Comparison of ENCODE assay signal across 13 cellular contexts in genomic region chr16:89123001-89123830, GRCh38. TPM values are rescaled to one million over a fixed set of nuclear protein-coding genes. Genes with fewer than 3 reads are reported as not detected.
A peak's percentile ranks its signal among the peaks of the same experiment; 100 is the strongest.
DNase-seq lines count a peak whose midpoint lies in the region; ATAC-seq, FAIRE-seq and TF ChIP-seq lines count a peak whose summit lies in the region.
"Had no signal": no experiment of that assay in that cellular context is flagged by ENCODE, and none has a peak within 500 bp of the region (broad histone marks: within the 10 kb centered on the region; RNA-seq: fewer than 3 reads in every experiment).

No MANE protein-coding gene starts in this region.

- TF ChIP-seq EP300 in HepG2 (IDR thresholded peaks at IDR 0.05; ENCODE audit: low read depth in 2 of 2, low read length in 2 of 2): no peak
- TF ChIP-seq EP300 in HepG2 (CRISPR knock-in tag; IDR thresholded peaks at IDR 0.05; ENCODE audit: borderline replicate concordance): no peak

- H2AFZ ChIP-seq in HepG2 (ENCODE audit: low read length): no peak overlapping the region

- no peak for FAIRE-seq in HepG2 (lab: Jason Lieb, UNC)
- FAIRE-seq: endothelial cell of umbilical vein had no signal

- no peak overlapping the region for H3K4me3 ChIP-seq in CD4-positive, CD25-positive, alpha-beta regulatory T cell (ENCODE audit: low read depth, low read length)
- H3K4me3 ChIP-seq in HepG2 (replicated peaks in 1 of 3; ENCODE audit: insufficient read depth in 1 of 3, low read depth in 2 of 3, low read length in 3 of 3): no peak overlapping the region

- peak overlapping the region in 3 of 4 donors; percentile 57 to 77 (median 66) for H3K4me3 Mint-ChIP-seq in CD4-positive, CD25-positive, alpha-beta regulatory T cell
- H3K4me3 Mint-ChIP-seq in WTC11 (no peak overlapping the region), nephron progenitor cell (no peak overlapping the region)
- H3K4me3 Mint-ChIP-seq: brain, mesothelial cell of epicardium had no signal

- H3K4me2 ChIP-seq in HepG2 (ENCODE audit: low read depth, low read length): no peak overlapping the region

- ATAC-seq in CD4-positive, CD25-positive, alpha-beta regulatory T cell (ENCODE audit: low read depth in 2 of 2): no peak
- no peak for ATAC-seq in WTC11
- no peak for ATAC-seq in HepG2
- no peak for ATAC-seq in HG03565 (IDR thresholded peaks at IDR 0.05; ENCODE audit: unreplicated experiment)
- ATAC-seq: PC-3 had no signal

- TF ChIP-seq CTCF in WTC11 (IDR thresholded peaks at IDR 0.05): no peak
- no peak for TF ChIP-seq CTCF in HepG2 (CRISPR knock-in tag; IDR thresholded peaks at IDR 0.05)
- TF ChIP-seq CTCF in nephron progenitor cell (IDR thresholded peaks at IDR 0.05): no peak

- peak overlapping the region; percentile 94 to 98 (median 97) for H3K27ac Mint-ChIP-seq in CD4-positive, CD25-positive, alpha-beta regulatory T cell
- no peak overlapping the region; the same call in 1 of the 2 replicates for H3K27ac Mint-ChIP-seq in WTC11
- no peak overlapping the region for H3K27ac Mint-ChIP-seq in nephron progenitor cell
- H3K27ac Mint-ChIP-seq: mesothelial cell of epicardium had no signal

- no peaks in the 10 kb centered on the region for H3K9me3 ChIP-seq in CD4-positive, CD25-positive, alpha-beta regulatory T cell (ENCODE audit: control insufficient read depth in 2 of 2, low read length in 2 of 2)
- no peaks in the 10 kb centered on the region; the same call in 1 of the 2 replicates for H3K9me3 ChIP-seq in HepG2 (ENCODE audit: low read length)

- H3K4me1 Mint-ChIP-seq in CD4-positive, CD25-positive, alpha-beta regulatory T cell: peaks cover 10 to 58% (median 15%) of the 10 kb centered on the region in 4 donors
- peaks cover 4% of the 10 kb centered on the region for H3K4me1 Mint-ChIP-seq in WTC11
- no peaks in the 10 kb centered on the region for H3K4me1 Mint-ChIP-seq in nephron progenitor cell
- H3K4me1 Mint-ChIP-seq: mesothelial cell of epicardium had no signal

- peaks cover 21% of the 10 kb centered on the region for H3K36me3 ChIP-seq in CD4-positive, CD25-positive, alpha-beta regulatory T cell (ENCODE audit: control insufficient read depth, insufficient read depth, low read length)
- H3K36me3 ChIP-seq in HepG2 (replicated peaks in 1 of 2; ENCODE audit: control insufficient read depth in 1 of 2, insufficient read depth in 2 of 2, low read length in 2 of 2): peaks cover 13 to 20% of the 10 kb centered on the region in 2 experiments; a peak in 3 of 5 replicates

- H3K27me3 ChIP-seq in CD4-positive, CD25-positive, alpha-beta regulatory T cell (ENCODE audit: control insufficient read depth, insufficient read depth, low read length): no peaks in the 10 kb centered on the region
- no peaks in the 10 kb centered on the region for H3K27me3 ChIP-seq in HepG2 (ENCODE audit: control insufficient read depth in 1 of 2, insufficient read depth in 2 of 2, low read length in 2 of 2)

- H3K79me2 ChIP-seq in HepG2 (ENCODE audit: insufficient read depth, low read length): no peaks in the 10 kb centered on the region

- 90% methylated on average over 21 of the region's 25 CpGs for WGBS in HepG2 (ENCODE audit: low lambda C conversion rate)

- BruUV-seq in HepG2 (replicated peaks; lab: Mats Ljungman, UMichigan): no TSS peak

- POLR2A ChIA-PET in WTC11 (lab: Charles Lee) (no interaction called here), HepG2 (lab: Yijun Ruan, JAX) (no interaction called here)

- H4K20me1 ChIP-seq in HepG2 (ENCODE audit: insufficient read depth, low read length): no peaks in the 10 kb centered on the region; the same call in 1 of the 2 replicates

- no peaks in the 10 kb centered on the region for H3K27me3 Mint-ChIP-seq in CD4-positive, CD25-positive, alpha-beta regulatory T cell
- H3K27me3 Mint-ChIP-seq in WTC11 (ENCODE audit: low read depth) (no peaks in the 10 kb centered on the region), nephron progenitor cell (ENCODE audit: low read depth, poor library complexity) (no peaks in the 10 kb centered on the region)
- H3K27me3 Mint-ChIP-seq: brain had no signal

- no peak for DNase-seq in CD4-positive, CD25-positive, alpha-beta regulatory T cell
- DNase-seq in Caki2 (ENCODE audit: low read depth) (peak; percentile 2), WTC11 (ENCODE audit: low spot score) (peak; percentile 8), HepG2 (ENCODE audit: low spot score) (no peak), NCI-H2227 treated with DMSO at 0.1 percent for 48 hours (lab: John Stamatoyannopoulos, UW) (no peak), nephron progenitor cell (no peak)
- DNase-seq: H7, PC-3, substantia nigra had no signal

- H3K36me3 Mint-ChIP-seq in CD4-positive, CD25-positive, alpha-beta regulatory T cell: peaks cover 16% of the 10 kb centered on the region
- H3K36me3 Mint-ChIP-seq in WTC11 (peaks cover 41% of the 10 kb centered on the region), nephron progenitor cell (ENCODE audit: low read depth) (peaks cover 41% of the 10 kb centered on the region)

- in situ Hi-C loops in Caki2 (cut with HindIII; ENCODE audit: low pct_unique_long_range_greater_than_20kb, low sequenced_read_pairs) (no loop called here), HepG2 (cut with HindIII; ENCODE audit: extremely low pct_ligation_motif_present, low pct_unique_long_range_greater_than_20kb) (no loop called here)

- peaks cover 0 to 1% (median 0%) of the 10 kb centered on the region in 7 donors for H3K9me3 Mint-ChIP-seq in CD4-positive, CD25-positive, alpha-beta regulatory T cell
- H3K9me3 Mint-ChIP-seq in WTC11 (peaks cover 10% of the 10 kb centered on the region), nephron progenitor cell (peaks cover 8% of the 10 kb centered on the region)

- intact Hi-C loops in HepG2 (cut with micrococcal nuclease; ENCODE audit: unreplicated experiment): no loop called here

- H3K9ac ChIP-seq in HepG2 (ENCODE audit: insufficient read depth, low read depth, low read length): no peak overlapping the region

- peak overlapping the region; percentile 69 for H3K27ac ChIP-seq in CD4-positive, CD25-positive, alpha-beta regulatory T cell (ENCODE audit: insufficient read depth, low read length, poor library complexity, severe bottlenecking)
- H3K27ac ChIP-seq in HepG2 (ENCODE audit: extremely low read length, insufficient read depth, low read length): no peak overlapping the region

- TF ChIP-seq POLR2A in HepG2 (IDR thresholded peaks at IDR 0.05; ENCODE audit: insufficient read depth in 1 of 2, low read depth in 2 of 2, low read length in 2 of 2): no peak

- no peak for TF ChIP-seq RAD21 in HepG2 (CRISPR knock-in tag; IDR thresholded peaks at IDR 0.05)

- peaks cover 21% of the 10 kb centered on the region for H3K4me1 ChIP-seq in CD4-positive, CD25-positive, alpha-beta regulatory T cell (ENCODE audit: control insufficient read depth, insufficient read depth, low read length, poor library complexity, severe bottlenecking)
- H3K4me1 ChIP-seq in HepG2 (ENCODE audit: insufficient read depth, low read length): peaks cover 8% of the 10 kb centered on the region

- CTCF ChIA-PET in WTC11 (lab: Charles Lee): interaction anchor here (0.7 kb wide), 1 partner anchor 44 kb away, joined by 3 read pairs; no protein-coding TSS in a partner anchor
- CTCF ChIA-PET in HepG2 (lab: Yijun Ruan, JAX; ENCODE audit: low intra/inter-chr PET ratio, low total read pairs): no interaction called here

RNA-seq across cellular contexts. Expression of gene ACSF3, which starts 29.6 kb away (rescaled TPM):
- total RNA-seq in CD4-positive, CD25-positive, alpha-beta regulatory T cell: 56.3 TPM
- 10 to 100 TPM; 24.1 to 32.8 (median 27.8) TPM for polyA plus RNA-seq in CD4-positive, CD25-positive, alpha-beta regulatory T cell
- total RNA-seq in Caki2 (2014; rRNA removed; shearing (Covaris generic); ENCODE audit: low replicate concordance): 36.5 and 45.4 TPM in 2 replicates
- 22.9 to 29.5 TPM (median 26.4 TPM) in 3 replicates for total RNA-seq in WTC11 (2021)
- 23.5 and 30.6 TPM in 2 replicates for total RNA-seq in HepG2 (2016; rRNA removed; fragmentation: Illumina TruSeq; extraction: Trizol)
- total RNA-seq in HepG2 (2016; cell fraction: cytosol; rRNA removed; fragmentation: Illumina TruSeq; extraction: Trizol; ENCODE audit: low read depth): 13.8 and 14.5 TPM in 2 replicates
- 22.1 and 29.1 TPM in 2 replicates for total RNA-seq in HepG2 (2016; cell fraction: insoluble cytoplasmic fraction; rRNA removed; fragmentation: Illumina TruSeq; extraction: Trizol)
- 23.0 and 24.3 TPM in 2 replicates for total RNA-seq in HepG2 (2016; cell fraction: membrane; rRNA removed; fragmentation: Illumina TruSeq; extraction: Trizol)
- total RNA-seq in HepG2 (2016; cell fraction: nucleus; rRNA removed; fragmentation: Illumina TruSeq; extraction: Trizol): 19.3 and 21.6 TPM in 2 replicates
- polyA plus RNA-seq in HepG2 (2011; rRNA removed): 14.9 and 16.5 TPM in 2 replicates
- polyA plus RNA-seq in HepG2 (2011; cell fraction: cytosol; rRNA removed): 11.3 and 15.5 TPM in 2 replicates
- 31.3 and 34.0 TPM in 2 replicates for polyA plus RNA-seq in HepG2 (2011; cell fraction: nucleus; rRNA removed)
- 16.6 and 17.2 TPM in 2 replicates for polyA plus RNA-seq in HepG2 (2012)
- polyA plus RNA-seq in HepG2 (2016; cell fraction: cytosol; fragmentation: Illumina TruSeq; extraction: Trizol; ENCODE audit: low read depth): 6.9 and 9.7 TPM in 2 replicates
- 21.8 and 22.0 TPM in 2 replicates for polyA plus RNA-seq in HepG2 (2016; cell fraction: insoluble cytoplasmic fraction; fragmentation: Illumina TruSeq; extraction: Trizol; ENCODE audit: low read depth)
- 11.2 and 13.0 TPM in 2 replicates for polyA plus RNA-seq in HepG2 (2016; cell fraction: membrane; fragmentation: Illumina TruSeq; extraction: Trizol; ENCODE audit: low read depth)
- polyA plus RNA-seq in HepG2 (2016; cell fraction: nucleus; fragmentation: Illumina TruSeq; extraction: Trizol; ENCODE audit: insufficient read depth, low read depth): 37.2 and 38.9 TPM in 2 replicates
- polyA minus RNA-seq in HepG2 (2011; rRNA and poly(A)+ RNA removed; ENCODE audit: low replicate concordance): 46.7 and 47.0 TPM in 2 replicates
- polyA minus RNA-seq in HepG2 (2011; cell fraction: cytosol; rRNA and poly(A)+ RNA removed): 22.4 and 32.0 TPM in 2 replicates
- 35.9 and 36.8 TPM in 2 replicates for polyA minus RNA-seq in HepG2 (2011; cell fraction: nucleus; rRNA and poly(A)+ RNA removed)

RNA-seq across cellular contexts. Expression of gene CDH15, which starts 48.3 kb away (rescaled TPM):
- total RNA-seq in CD4-positive, CD25-positive, alpha-beta regulatory T cell: 0.17 TPM
- polyA plus RNA-seq in CD4-positive, CD25-positive, alpha-beta regulatory T cell: not detected
- 0.51 and 1.0 TPM in 2 replicates for total RNA-seq in Caki2 (2014; rRNA removed; shearing (Covaris generic); ENCODE audit: low replicate concordance)
- 0.41 to 0.76 TPM (median 0.46 TPM) in 3 replicates for total RNA-seq in WTC11 (2021)
- 1.4 and 2.2 TPM in 2 replicates for total RNA-seq in HepG2 (2016; rRNA removed; fragmentation: Illumina TruSeq; extraction: Trizol)
- 2.8 and 2.9 TPM in 2 replicates for total RNA-seq in HepG2 (2016; cell fraction: cytosol; rRNA removed; fragmentation: Illumina TruSeq; extraction: Trizol; ENCODE audit: low read depth)
- 1.4 and 2.2 TPM in 2 replicates for total RNA-seq in HepG2 (2016; cell fraction: insoluble cytoplasmic fraction; rRNA removed; fragmentation: Illumina TruSeq; extraction: Trizol)
- 3.6 and 3.7 TPM in 2 replicates for total RNA-seq in HepG2 (2016; cell fraction: membrane; rRNA removed; fragmentation: Illumina TruSeq; extraction: Trizol)
- 1.6 and 1.8 TPM in 2 replicates for total RNA-seq in HepG2 (2016; cell fraction: nucleus; rRNA removed; fragmentation: Illumina TruSeq; extraction: Trizol)
- polyA plus RNA-seq in HepG2 (2011; rRNA removed): 0.69 and 0.74 TPM in 2 replicates
- 0.37 and 1.2 TPM in 2 replicates for polyA plus RNA-seq in HepG2 (2011; cell fraction: cytosol; rRNA removed)
- 1.6 and 2.1 TPM in 2 replicates for polyA plus RNA-seq in HepG2 (2011; cell fraction: nucleus; rRNA removed)
- 0.61 and 0.90 TPM in 2 replicates for polyA plus RNA-seq in HepG2 (2012)
- polyA plus RNA-seq in HepG2 (2016; cell fraction: cytosol; fragmentation: Illumina TruSeq; extraction: Trizol; ENCODE audit: low read depth): 3.5 and 3.8 TPM in 2 replicates
- polyA plus RNA-seq in HepG2 (2016; cell fraction: insoluble cytoplasmic fraction; fragmentation: Illumina TruSeq; extraction: Trizol; ENCODE audit: low read depth): 1.7 and 2.3 TPM in 2 replicates
- 3.3 and 4.1 TPM in 2 replicates for polyA plus RNA-seq in HepG2 (2016; cell fraction: membrane; fragmentation: Illumina TruSeq; extraction: Trizol; ENCODE audit: low read depth)
- polyA plus RNA-seq in HepG2 (2016; cell fraction: nucleus; fragmentation: Illumina TruSeq; extraction: Trizol; ENCODE audit: insufficient read depth, low read depth): 3.3 and 3.4 TPM in 2 replicates
- polyA minus RNA-seq in HepG2 (2011; rRNA and poly(A)+ RNA removed; ENCODE audit: low replicate concordance): 0.62 TPM in 1 of 2 replicates, not detected in the other
- 0.40 and 0.62 TPM in 2 replicates for polyA minus RNA-seq in HepG2 (2011; cell fraction: cytosol; rRNA and poly(A)+ RNA removed)
- 0.39 TPM in 1 of 2 replicates, not detected in the other for polyA minus RNA-seq in HepG2 (2011; cell fraction: nucleus; rRNA and poly(A)+ RNA removed)
- total RNA-seq: endothelial cell of umbilical vein had no signal

Comparison
In these comparisons a context has a peak if more than half of its experiments do, and no peak if none do; other contexts are left out.
1. DNase-seq: peak in Caki2 (single experiment) and WTC11 (single experiment); none in CD4-positive, CD25-positive, alpha-beta regulatory T cell (0 of 3), HepG2 (single experiment), NCI-H2227 treated with DMSO at 0.1 percent for 48 hours (single experiment) and nephron progenitor cell (single experiment).
2. H3K27ac Mint-ChIP-seq: peak in CD4-positive, CD25-positive, alpha-beta regulatory T cell (3 of 3); none in WTC11 (single experiment) and nephron progenitor cell (single experiment).
3. H3K4me3 Mint-ChIP-seq: peak in CD4-positive, CD25-positive, alpha-beta regulatory T cell (3 of 4); none in WTC11 (single experiment) and nephron progenitor cell (single experiment).